14 cellular contexts compared by ENCODE assay signal in genomic region chr12:110575326-110575725, GRCh38. TPM values are rescaled to one million over a fixed set of nuclear protein-coding genes. Genes with fewer than 3 reads are reported as not detected.
DNase-seq lines count a peak whose midpoint lies in the region; ATAC-seq, FAIRE-seq and TF ChIP-seq lines count a peak whose summit lies in the region.
"Had no signal": no experiment of that assay in that cellular context is flagged by ENCODE, and none has a peak within 500 bp of the region (broad histone marks: within the 10 kb centered on the region; RNA-seq: fewer than 3 reads in every experiment).

No MANE protein-coding gene starts in this region.

- H3K4me1 ChIP-seq in K562 (replicated peaks in 1 of 2; ENCODE audit: control insufficient read depth in 2 of 2, insufficient read depth in 2 of 2, low read length in 2 of 2) (peaks cover 11 to 26% of the 10 kb centered on the region in 2 experiments), vagina (peaks cover 69% of the 10 kb centered on the region)

- H3K36me3 Mint-ChIP-seq in activated naive CD4-positive, alpha-beta T cell treated with anti-CD3 and anti-CD28 coated beads, Interleukin-2, amount 50 U/mL, for 24 hours: peaks cover 11% of the 10 kb centered on the region
- H3K36me3 Mint-ChIP-seq in memory B cell: peaks cover 3% of the 10 kb centered on the region

- H3K27me3 Mint-ChIP-seq in activated naive CD4-positive, alpha-beta T cell treated with anti-CD3 and anti-CD28 coated beads, Interleukin-2, amount 50 U/mL, for 24 hours: no peaks in the 10 kb centered on the region
- H3K27me3 Mint-ChIP-seq in memory B cell: no peaks in the 10 kb centered on the region
- H3K27me3 Mint-ChIP-seq: activated B cell treated with CpG ODN at 0.5 μM for 24 hours, IgD-negative memory B cell had no signal

- H3K4me2 ChIP-seq in K562 (ENCODE audit: insufficient read depth, low read length): no peak overlapping the region

- no peaks in the 10 kb centered on the region for H3K9me1 ChIP-seq in K562 (ENCODE audit: control insufficient read depth, insufficient read depth, low read length)

- CTCF ChIA-PET in K562 (lab: Yijun Ruan, JAX; ENCODE audit: low intra/inter-chr PET ratio): no interaction called here

- H3K79me2 ChIP-seq in K562 (ENCODE audit: control insufficient read depth, insufficient read depth, low read length): peaks cover 91% of the 10 kb centered on the region

- no peak for TF ChIP-seq EP300 in K562 (IDR thresholded peaks at IDR 0.05; ENCODE audit: low read length)

- peak overlapping the region; percentile 63 for H3K4me3 Mint-ChIP-seq in activated naive CD4-positive, alpha-beta T cell treated with anti-CD3 and anti-CD28 coated beads, Interleukin-2, amount 50 U/mL, for 24 hours
- no peak overlapping the region for H3K4me3 Mint-ChIP-seq in memory B cell
- H3K4me3 Mint-ChIP-seq: activated B cell treated with CpG ODN at 0.5 μM for 24 hours had no signal

- H3K9ac ChIP-seq in K562 (ENCODE audit: insufficient read depth in 1 of 2, low read depth in 2 of 2, low read length in 2 of 2): no peak overlapping the region

- ATAC-seq in K562 (no peak), memory B cell (ENCODE audit: low read depth) (no peak), HG02623 (IDR thresholded peaks at IDR 0.05; ENCODE audit: unreplicated experiment) (no peak)

- H3K9me3 Mint-ChIP-seq in activated naive CD4-positive, alpha-beta T cell treated with anti-CD3 and anti-CD28 coated beads, Interleukin-2, amount 50 U/mL, for 24 hours: no peaks in the 10 kb centered on the region
- no peaks in the 10 kb centered on the region for H3K9me3 Mint-ChIP-seq in memory B cell

- no peak for TF ChIP-seq POLR2A in K562 (conservative IDR thresholded peaks at IDR 0.05)
- TF ChIP-seq POLR2A in vagina (IDR thresholded peaks at IDR 0.05): no peak
- no peak for TF ChIP-seq POLR2A in H54 (IDR thresholded peaks at IDR 0.05; ENCODE audit: low read depth, low read length)

- in situ Hi-C loops in K562 (cut with MboI): no loop called here

- H2AFZ ChIP-seq in K562 (ENCODE audit: low read depth, low read length): no peak overlapping the region

- peaks cover 11% of the 10 kb centered on the region for H4K20me1 ChIP-seq in K562 (replicated peaks; ENCODE audit: control insufficient read depth, insufficient read depth, low read length)

- intact Hi-C loops in K562 (cut with micrococcal nuclease) (no loop called here), vagina (cut with DNase I) (loop anchor here (5.0 kb wide), 1 partner anchor 33 kb away; no protein-coding TSS in a partner anchor)

- H3K9me3 ChIP-seq in K562 (replicated peaks; ENCODE audit: control insufficient read depth, insufficient read depth, low read depth, low read length) (peaks cover 9% of the 10 kb centered on the region; the same call in 1 of the 2 replicates), vagina (peaks cover 3% of the 10 kb centered on the region)

- H3K4me1 Mint-ChIP-seq in activated naive CD4-positive, alpha-beta T cell treated with anti-CD3 and anti-CD28 coated beads, Interleukin-2, amount 50 U/mL, for 24 hours: peaks cover 65% of the 10 kb centered on the region
- peaks cover 34% of the 10 kb centered on the region for H3K4me1 Mint-ChIP-seq in memory B cell

- H3K4me3 ChIP-seq in K562: no peak overlapping the region
- no peak overlapping the region for H3K4me3 ChIP-seq in vagina
- H3K4me3 ChIP-seq: dorsolateral prefrontal cortex had no signal

- FAIRE-seq in K562 (lab: Jason Lieb, UNC) (no peak), H54 (lab: Jason Lieb, UNC) (no peak)

- no peak for TF ChIP-seq CTCF in K562 (IDR thresholded peaks at IDR 0.05 in 2 of 3, conservative IDR thresholded peaks at IDR 0.05 in 1 of 3; ENCODE audit: insufficient read depth in 2 of 3, low read depth in 1 of 3, low read length in 3 of 3)
- TF ChIP-seq CTCF in vagina (IDR thresholded peaks at IDR 0.05): no peak

- 23% methylated on average over 1 of the region's 1 CpG for WGBS in K562 (ENCODE audit: insufficient coverage, low coverage, missing lambda C conversion rate)

- TF ChIP-seq RAD21 in K562 (CRISPR knock-in tag; conservative IDR thresholded peaks at IDR 0.05 in 1 of 2, IDR thresholded peaks at IDR 0.05 in 1 of 2): no peak

- H3K27ac ChIP-seq in K562 (ENCODE audit: extremely low read depth, low read depth, low read length) (no peak overlapping the region), vagina (peak overlapping the region; percentile 24)
- H3K27ac ChIP-seq: dorsolateral prefrontal cortex had no signal

- H3K27me3 ChIP-seq in K562 (ENCODE audit: control insufficient read depth in 2 of 2, insufficient read depth in 2 of 2, low read length in 2 of 2): no peaks in the 10 kb centered on the region
- H3K27me3 ChIP-seq in vagina: no peaks in the 10 kb centered on the region
- H3K27me3 ChIP-seq: dorsolateral prefrontal cortex had no signal

- no peak for DNase-seq in activated naive CD4-positive, alpha-beta T cell (lab: John Stamatoyannopoulos, UW)
- DNase-seq in K562 (ENCODE audit: extremely low read depth in 1 of 4, low spot score in 3 of 4) (no peak), memory B cell (ENCODE audit: low spot score in 2 of 2) (no peak), vagina (ENCODE audit: extremely low spot score in 2 of 2) (no peak), NCI-H446 treated with DMSO at 0.1 percent for 48 hours (lab: John Stamatoyannopoulos, UW) (no peak), H54 (ENCODE audit: insufficient read length, low spot score) (no peak)
- DNase-seq: activated B cell treated with CpG ODN at 0.5 μM for 24 hours; activated naive CD4-positive, alpha-beta T cell treated with anti-CD3 and anti-CD28 coated beads, Interleukin-2, amount 50 U/mL, for 16 hours; dorsolateral prefrontal cortex; GDM1; NCI-H2081 treated with DMSO at 0.1 percent for 48 hours had no signal

- BruUV-seq in K562 (replicated peaks; lab: Mats Ljungman, UMichigan): no TSS peak

- H3K36me3 ChIP-seq in K562 (ENCODE audit: control insufficient read depth, insufficient read depth, low read length) (peaks cover 4% of the 10 kb centered on the region; the same call in 2 of the 3 replicates), vagina (no peaks in the 10 kb centered on the region)

- POLR2A ChIA-PET in K562 (lab: Yijun Ruan, JAX): interaction anchor here (0.7 to 2.1 kb wide), 6 partner anchors 8 to 325 kb away, joined by 3 to 10 read pairs (median 4); no protein-coding TSS in a partner anchor

- peak overlapping the region; percentile 59 for H3K27ac Mint-ChIP-seq in activated naive CD4-positive, alpha-beta T cell treated with anti-CD3 and anti-CD28 coated beads, Interleukin-2, amount 50 U/mL, for 24 hours
- peak overlapping the region; percentile 11 for H3K27ac Mint-ChIP-seq in memory B cell
- H3K27ac Mint-ChIP-seq: activated B cell treated with CpG ODN at 0.5 μM for 24 hours had no signal

TF ChIP-seq in K562, 482 proteins besides CTCF, POLR2A, EP300 and RAD21:
- TF ChIP-seq ZNF384 (IDR thresholded peaks at IDR 0.05; ENCODE audit: low read depth, low read length) (peak; percentile 42; the same call in 1 of the 2 replicates), ZNF277 (CRISPR knock-in tag; IDR thresholded peaks at IDR 0.05; ENCODE audit: borderline replicate concordance) (no peak), SETDB1 (IDR thresholded peaks at IDR 0.05; ENCODE audit: low read length) (no peak)

RNA-seq across cellular contexts. Expression of gene PPTC7, which starts 7.8 kb away (rescaled TPM):
- 18.9 and 40.1 TPM in 2 replicates for total RNA-seq in K562 (2011; cell fraction: chromatin; rRNA removed; ENCODE audit: low replicate concordance)
- total RNA-seq in K562 (2011; cell fraction: nucleolus; rRNA removed): 12.0 and 15.0 TPM in 2 replicates
- total RNA-seq in K562 (2011; cell fraction: nucleoplasm; rRNA removed): 29.2 and 51.3 TPM in 2 replicates
- total RNA-seq in K562 (2014; rRNA removed): 5.3 and 5.4 TPM in 2 replicates
- total RNA-seq in K562 (2014; rRNA removed; fragmentation: Illumina TruSeq; extraction: Trizol): 11.9 and 12.1 TPM in 2 replicates
- 7.6 and 8.0 TPM in 2 replicates for total RNA-seq in K562 (2015; rRNA removed; fragmentation: Illumina TruSeq; extraction: Trizol)
- 19.3 and 21.8 TPM in 2 replicates for total RNA-seq in K562 (2021)
- 21.6 and 23.1 TPM in 2 replicates for polyA plus RNA-seq in K562 (2011; rRNA removed)
- polyA plus RNA-seq in K562 (2011; cell fraction: cytosol; rRNA removed): 7.9 and 14.3 TPM in 2 replicates
- polyA plus RNA-seq in K562 (2011; cell fraction: nucleus; rRNA removed): 17.9 and 24.3 TPM in 2 replicates
- 13.8 and 15.4 TPM in 2 replicates for polyA plus RNA-seq in K562 (2012)
- 18.2 and 19.5 TPM in 2 replicates for polyA plus RNA-seq in K562 (2014; fragmentation: Illumina TruSeq; extraction: Trizol)
- polyA plus RNA-seq in K562 (2014; fragmentation: Nextera tagmentation; extraction: Ambion mirVana): 1 to 10 TPM; 2.6 to 4.7 TPM
- polyA plus RNA-seq in K562 (2014; rRNA removed): 15.2 and 16.9 TPM in 2 replicates
- polyA minus RNA-seq in K562 (2011; rRNA and poly(A)+ RNA removed): 36.0 and 39.7 TPM in 2 replicates
- polyA minus RNA-seq in K562 (2011; cell fraction: cytosol; rRNA and poly(A)+ RNA removed): 14.9 and 17.1 TPM in 2 replicates
- 11.0 and 20.3 TPM in 2 replicates for polyA minus RNA-seq in K562 (2011; cell fraction: nucleus; rRNA and poly(A)+ RNA removed)
- total RNA-seq in vagina: 43.0 TPM

RNA-seq across cellular contexts. Expression of gene TCTN1, which starts 38.6 kb away (rescaled TPM):
- total RNA-seq in K562 (2011; cell fraction: chromatin; rRNA removed; ENCODE audit: low replicate concordance): 16.6 and 18.2 TPM in 2 replicates
- 8.3 and 13.5 TPM in 2 replicates for total RNA-seq in K562 (2011; cell fraction: nucleolus; rRNA removed)
- 15.0 and 27.9 TPM in 2 replicates for total RNA-seq in K562 (2011; cell fraction: nucleoplasm; rRNA removed)
- 5.1 and 5.5 TPM in 2 replicates for total RNA-seq in K562 (2014; rRNA removed)
- total RNA-seq in K562 (2014; rRNA removed; fragmentation: Illumina TruSeq; extraction: Trizol): 3.7 and 4.7 TPM in 2 replicates
- total RNA-seq in K562 (2015; rRNA removed; fragmentation: Illumina TruSeq; extraction: Trizol): 5.1 and 6.3 TPM in 2 replicates
- 3.8 and 4.0 TPM in 2 replicates for total RNA-seq in K562 (2021)
- 11.4 and 12.5 TPM in 2 replicates for polyA plus RNA-seq in K562 (2011; rRNA removed)
- polyA plus RNA-seq in K562 (2011; cell fraction: cytosol; rRNA removed): 9.8 and 10.2 TPM in 2 replicates
- 26.2 and 26.6 TPM in 2 replicates for polyA plus RNA-seq in K562 (2011; cell fraction: nucleus; rRNA removed)
- polyA plus RNA-seq in K562 (2012): 6.4 and 15.2 TPM in 2 replicates
- polyA plus RNA-seq in K562 (2014; fragmentation: Illumina TruSeq; extraction: Trizol): 4.2 and 5.7 TPM in 2 replicates
- under 1 TPM; 0.32 to 0.98 TPM for polyA plus RNA-seq in K562 (2014; fragmentation: Nextera tagmentation; extraction: Ambion mirVana)
- polyA plus RNA-seq in K562 (2014; rRNA removed): 3.7 and 7.2 TPM in 2 replicates
- polyA minus RNA-seq in K562 (2011; rRNA and poly(A)+ RNA removed): 9.4 and 10.4 TPM in 2 replicates
- polyA minus RNA-seq in K562 (2011; cell fraction: cytosol; rRNA and poly(A)+ RNA removed): 2.3 and 5.8 TPM in 2 replicates
- polyA minus RNA-seq in K562 (2011; cell fraction: nucleus; rRNA and poly(A)+ RNA removed): 10.5 and 16.1 TPM in 2 replicates
- total RNA-seq in vagina: 31.4 TPM
